Comparison of ENCODE assay signal across 19 cellular contexts in the genomic region with DNA sequence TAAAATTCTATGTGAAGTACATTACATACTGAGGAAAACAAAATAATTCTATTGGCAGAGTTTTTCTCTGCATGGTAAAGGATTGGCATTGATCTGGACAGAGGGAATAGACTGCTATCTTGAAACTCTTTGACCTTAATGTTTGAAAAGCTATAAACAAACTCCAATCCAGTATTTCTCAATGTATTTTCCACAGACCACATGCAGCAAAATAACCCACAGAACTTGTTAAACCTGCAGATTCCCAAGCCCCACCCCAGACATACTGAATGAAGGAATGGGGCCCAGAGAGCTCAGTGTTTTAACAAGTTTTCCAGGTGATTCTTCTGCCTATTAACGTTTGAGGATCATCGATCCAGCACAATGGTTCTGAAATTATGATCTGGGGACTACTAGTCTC. TPM values are rescaled to one million over a fixed set of nuclear protein-coding genes. Genes with fewer than 3 reads are reported as not detected.
A peak's percentile ranks its signal among the peaks of the same experiment; 100 is the strongest.
DNase-seq lines count a peak whose midpoint lies in the region; ATAC-seq, FAIRE-seq and TF ChIP-seq lines count a peak whose summit lies in the region.
"Had no signal": no experiment of that assay in that cellular context is flagged by ENCODE, and none has a peak within 500 bp of the region (broad histone marks: within the 10 kb centered on the region; RNA-seq: fewer than 3 reads in every experiment).

No MANE protein-coding gene starts in this region.

- no peak overlapping the region for H3K14ac ChIP-seq in trophoblast cell (ENCODE audit: low read length)

- no peak overlapping the region for H2AK5ac ChIP-seq in trophoblast cell (ENCODE audit: low read length)

- H3K36me3 ChIP-seq in bronchial epithelial cell (ENCODE audit: control insufficient read depth, insufficient read depth, low read length) (no peaks in the 10 kb centered on the region), keratinocyte (ENCODE audit: control insufficient read depth in 2 of 2, extremely low read depth in 1 of 2, insufficient read depth in 2 of 2, low read length in 2 of 2) (no peaks in the 10 kb centered on the region), trophoblast cell (ENCODE audit: control insufficient read depth in 1 of 2, insufficient read depth in 2 of 2, low read length in 2 of 2) (no peaks in the 10 kb centered on the region)

- FAIRE-seq in bronchial epithelial cell (lab: Jason Lieb, UNC) = no peak
- no peak for FAIRE-seq in keratinocyte (lab: Jason Lieb, UNC)
- FAIRE-seq: GM12878, GM18507, HTR-8/SVneo had no signal

- no peak overlapping the region for H3K23ac ChIP-seq in trophoblast cell (ENCODE audit: low read length)

- no CpG with 5 or more reads among the region's 2 CpGs for WGBS in trophoblast cell (ENCODE audit: extremely low coverage, insufficient coverage, insufficient read length)

- TF ChIP-seq CTCF in bronchial epithelial cell (IDR thresholded peaks at IDR 0.05; ENCODE audit: insufficient read depth, low read length, severe bottlenecking) (no peak), keratinocyte (optimal IDR thresholded peaks at IDR 0.05 in 1 of 3, IDR thresholded peaks at IDR 0.05 in 1 of 3, conservative IDR thresholded peaks at IDR 0.05 in 1 of 3; ENCODE audit: extremely low read depth in 1 of 3, insufficient read depth in 2 of 3, low read length in 3 of 3) (no peak)

- H3K4me2 ChIP-seq in keratinocyte (ENCODE audit: control insufficient read depth, extremely low read depth, insufficient read depth, low read depth, low read length) = peak overlapping the region; percentile 31
- H3K4me2 ChIP-seq in trophoblast cell (ENCODE audit: low read length) = no peak overlapping the region
- H3K4me2 ChIP-seq: A549 had no signal

- no peaks in the 10 kb centered on the region for H4K20me1 ChIP-seq in keratinocyte (ENCODE audit: control insufficient read depth, extremely low read depth, insufficient read depth, low read length)

- ATAC-seq in stimulated activated naive CD8-positive, alpha-beta T cell treated with anti-CD3 and anti-CD28 coated beads, Interleukin-15, Interleukin-2, amounts not matched to agents 100 U/mL and 50 U/mL, for 24 hours = no peak
- ATAC-seq: A549; CD8-positive, alpha-beta T cell; GM12878 had no signal

- H3K18ac ChIP-seq in trophoblast cell (ENCODE audit: low read length) = no peak overlapping the region

- dilution Hi-C loops in keratinocyte (cut with MboI; ENCODE audit: extremely low pct_ligation_motif_present, low sequenced_read_pairs) = no loop called here

- H3K4me3 ChIP-seq in bronchial epithelial cell (ENCODE audit: low read depth, low read length) (no peak overlapping the region), keratinocyte (ENCODE audit: control insufficient read depth in 2 of 3, extremely low read depth in 1 of 3, insufficient read depth in 2 of 3, low read depth in 1 of 3, low read length in 3 of 3) (no peak overlapping the region), trophoblast cell (ENCODE audit: low read depth, low read length) (no peak overlapping the region)
- H3K4me3 ChIP-seq: A549, GM12878 had no signal

- no peak overlapping the region for H4K91ac ChIP-seq in trophoblast cell (ENCODE audit: low read depth, low read length)

- H4K12ac ChIP-seq in trophoblast cell (ENCODE audit: low read depth, low read length) = no peak overlapping the region

- DNase-seq in HT-29 (ENCODE audit: low spot score) = peak; percentile 54
- DNase-seq in bronchial epithelial cell (ENCODE audit: low read depth) = peak; percentile 43
- no peak for DNase-seq in keratinocyte (ENCODE audit: low read depth, low spot score)
- peak; percentile 11 to 64 for DNase-seq in trophoblast cell
- DNase-seq in iPS-NIHi11 (ENCODE audit: low spot score) = no peak
- no peak for DNase-seq in stimulated activated naive CD8-positive, alpha-beta T cell treated with anti-CD3 and anti-CD28 coated beads, Interleukin-15, Interleukin-2, amounts not matched to agents 100 U/mL and 50 U/mL, for 24 hours
- DNase-seq in SK-N-DZ (ENCODE audit: low spot score) = no peak
- DNase-seq in stimulated activated CD4-positive, alpha-beta T cell treated with anti-CD3 and anti-CD28 coated beads, Interleukin-15, amount 100 ng/mL, for 24 hours = no peak
- DNase-seq: CD8-positive, alpha-beta T cell; COR-L47; DMS79; GOT3; H9 had no signal

- no peak overlapping the region for H2BK12ac ChIP-seq in trophoblast cell (ENCODE audit: low read length)

- no peak overlapping the region for H4K8ac ChIP-seq in trophoblast cell (ENCODE audit: low read depth, low read length)

- no peak overlapping the region for H2BK5ac ChIP-seq in trophoblast cell (ENCODE audit: low read depth, low read length, poor library complexity)

- H3K9me3 ChIP-seq in keratinocyte (ENCODE audit: control insufficient read depth, low read depth, low read length) (no peaks in the 10 kb centered on the region), trophoblast cell (ENCODE audit: insufficient read depth, low read depth, low read length) (no peaks in the 10 kb centered on the region)
- H3K9me3 ChIP-seq: A549 had no signal

- H3K9me1 ChIP-seq in keratinocyte (ENCODE audit: control insufficient read depth, extremely low read depth, insufficient read depth, low read length) = no peaks in the 10 kb centered on the region

- H3K27ac ChIP-seq in keratinocyte (ENCODE audit: control insufficient read depth, insufficient read depth, low read length) (no peak overlapping the region), trophoblast cell (ENCODE audit: low read depth, low read length) (no peak overlapping the region)
- H3K27ac ChIP-seq: A549 had no signal

- H3K27me3 ChIP-seq in bronchial epithelial cell (ENCODE audit: control insufficient read depth, insufficient read depth, low read length) = no peaks in the 10 kb centered on the region
- H3K27me3 ChIP-seq in keratinocyte (ENCODE audit: control insufficient read depth, extremely low read depth, insufficient read depth, low read length) = no peaks in the 10 kb centered on the region
- no peaks in the 10 kb centered on the region for H3K27me3 ChIP-seq in trophoblast cell (ENCODE audit: insufficient read depth, low read length)

- H3K79me2 ChIP-seq in keratinocyte (ENCODE audit: control insufficient read depth, insufficient read depth, low read length) (no peaks in the 10 kb centered on the region), trophoblast cell (ENCODE audit: control insufficient read depth, insufficient read depth, low read length, poor library complexity) (no peaks in the 10 kb centered on the region)

- H3K9ac ChIP-seq in keratinocyte (ENCODE audit: control insufficient read depth, extremely low read depth, insufficient read depth, low read length) (no peak overlapping the region), trophoblast cell (ENCODE audit: low read length) (no peak overlapping the region)

- H2BK120ac ChIP-seq in trophoblast cell (ENCODE audit: insufficient read depth, low read length, poor library complexity) = no peak overlapping the region

- no peak overlapping the region for H3K4ac ChIP-seq in trophoblast cell (ENCODE audit: low read depth, low read length)

- H3K4me1 ChIP-seq in keratinocyte (ENCODE audit: control insufficient read depth, extremely low read depth, insufficient read depth, low read length) (peaks cover 5% of the 10 kb centered on the region), trophoblast cell (ENCODE audit: control insufficient read depth in 1 of 2, insufficient read depth in 2 of 2, low read length in 2 of 2) (no peaks in the 10 kb centered on the region)
- H3K4me1 ChIP-seq: A549 had no signal

- no peaks in the 10 kb centered on the region for H3K79me1 ChIP-seq in trophoblast cell (ENCODE audit: low read length)

- H2AFZ ChIP-seq in keratinocyte (ENCODE audit: control insufficient read depth, low read length) (no peak overlapping the region), trophoblast cell (ENCODE audit: insufficient read depth, low read length, poor library complexity) (no peak overlapping the region)

RNA-seq across cellular contexts. Expression of a gene that starts 15.7 kb away (rescaled TPM):
- total RNA-seq in HT-29 (2014; rRNA removed; shearing (Covaris generic)) = 61.5 and 69.0 TPM in 2 replicates
- 21.0 and 32.1 TPM in 2 replicates for total RNA-seq in bronchial epithelial cell
- 14.7 to 24.0 TPM (median 20.1 TPM) in 3 replicates for polyA plus RNA-seq in keratinocyte
- 48.7 TPM for polyA plus RNA-seq in keratinocyte (2011; ENCODE audit: low read depth)
- polyA plus RNA-seq in keratinocyte (2011; cell fraction: cytosol; rRNA removed) = 7.1 and 11.4 TPM in 2 replicates
- polyA plus RNA-seq in keratinocyte (2011; cell fraction: nucleus; rRNA removed) = 30.8 and 36.7 TPM in 2 replicates
- 17.3 and 24.5 TPM in 2 replicates for polyA plus RNA-seq in keratinocyte (2012; ENCODE audit: low replicate concordance)
- 4.3 to 23.6 TPM (median 18.8 TPM) in 3 replicates for polyA minus RNA-seq in keratinocyte
- polyA minus RNA-seq in keratinocyte (2011; cell fraction: cytosol; rRNA and poly(A)+ RNA removed) = 28.8 TPM
- 41.2 and 53.3 TPM in 2 replicates for polyA minus RNA-seq in keratinocyte (2011; cell fraction: nucleus; rRNA and poly(A)+ RNA removed)
- polyA plus RNA-seq in trophoblast cell (2013) = 7.8 and 8.7 TPM in 2 replicates
- not detected in 2 replicates for polyA plus RNA-seq in SK-N-DZ (2014; cell fraction: cytosol; rRNA removed)
- not detected in 2 replicates for polyA plus RNA-seq in SK-N-DZ (2014; cell fraction: nucleus; rRNA removed)
- total RNA-seq: CD8-positive, alpha-beta T cell; G401 had no signal
- polyA plus RNA-seq: CD14-positive monocyte, GM12878 had no signal

Comparison
In these comparisons a context has a peak if more than half of its experiments do, and no peak if none do; other contexts are left out.
1. DNase-seq: peak in HT-29 (single experiment), bronchial epithelial cell (single experiment) and trophoblast cell (2 of 2); none in keratinocyte (single experiment), iPS-NIHi11 (single experiment), stimulated activated naive CD8-positive, alpha-beta T cell treated with anti-CD3 and anti-CD28 coated beads, Interleukin-15, Interleukin-2, amounts not matched to agents 100 U/mL and 50 U/mL, for 24 hours (single experiment), SK-N-DZ (single experiment) and stimulated activated CD4-positive, alpha-beta T cell treated with anti-CD3 and anti-CD28 coated beads, Interleukin-15, amount 100 ng/mL, for 24 hours (single experiment).